Comparison of ENCODE assay signal across 10 cellular contexts in the genomic region with DNA sequence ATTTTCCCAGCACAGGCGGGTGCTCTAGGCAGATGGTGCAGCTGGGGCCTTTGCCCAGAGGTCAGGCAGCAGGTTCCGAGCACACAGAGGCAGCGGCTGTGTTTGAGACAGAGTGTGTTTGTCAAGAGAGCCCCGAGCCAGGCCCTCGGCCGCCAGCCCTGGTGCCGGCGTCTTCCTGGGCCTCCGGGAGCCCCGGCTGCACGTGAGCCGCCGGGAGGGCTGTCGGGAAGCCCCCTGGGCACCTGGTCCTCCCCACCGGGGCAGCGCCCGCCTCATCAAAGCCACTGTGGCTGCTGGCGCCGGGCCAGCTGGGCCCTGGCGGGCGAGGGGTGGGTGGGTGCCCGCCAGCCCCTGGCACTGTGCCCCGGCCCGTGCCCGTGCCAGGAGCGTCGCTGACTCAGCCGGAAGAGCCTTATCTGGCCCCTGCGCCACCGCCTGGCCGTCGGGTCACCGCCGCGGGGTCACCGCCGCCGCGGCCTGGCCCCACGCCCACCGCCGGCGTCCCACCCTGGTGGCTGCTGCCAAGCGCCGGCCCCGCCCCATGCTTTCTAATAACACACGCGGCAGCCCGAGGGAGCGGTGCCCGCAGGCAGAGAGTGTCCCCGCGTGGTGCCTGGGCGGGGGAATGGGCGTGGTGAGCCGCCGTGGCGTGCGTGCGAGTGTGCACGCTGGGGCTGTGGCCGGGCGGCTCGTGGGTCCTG. TPM values are rescaled to one million over a fixed set of nuclear protein-coding genes. Genes with fewer than 3 reads are reported as not detected.
DNase-seq lines count a peak whose midpoint lies in the region; ATAC-seq, FAIRE-seq and TF ChIP-seq lines count a peak whose summit lies in the region.
"Had no signal": no experiment of that assay in that cellular context is flagged by ENCODE, and none has a peak within 500 bp of the region (broad histone marks: within the 10 kb centered on the region; RNA-seq: fewer than 3 reads in every experiment).

No MANE protein-coding gene starts in this region.

- DNase-seq in NCI-H748 (lab: John Stamatoyannopoulos, UW; ENCODE audit: unreplicated experiment), result peak; percentile 68
- DNase-seq in NCI-H748 treated with DMSO at 0.1 percent for 48 hours (lab: John Stamatoyannopoulos, UW), result no peak
- DNase-seq in NCI-H446 (lab: John Stamatoyannopoulos, UW), result peak; percentile 54 to 92
- peak; percentile 56 for DNase-seq in activated T-cell treated with anti-CD3 and anti-CD28 coated beads for 48 hours (ENCODE audit: low read depth)
- no peak for DNase-seq in esophagus squamous epithelium (lab: John Stamatoyannopoulos, UW)
- no peak for DNase-seq in omental fat pad (ENCODE audit: low spot score)
- DNase-seq in urothelium cell line (ENCODE audit: low spot score), result peak; percentile 80
- DNase-seq in NCI-H146 treated with DMSO at 0.1 percent for 48 hours (lab: John Stamatoyannopoulos, UW; ENCODE audit: unreplicated experiment), result no peak
- DNase-seq: DND-41 had no signal

- H3K27me3 ChIP-seq in esophagus squamous epithelium, result no peaks in the 10 kb centered on the region

- intact Hi-C loops in esophagus squamous epithelium (cut with DNase I), result no loop called here

- no peak for TF ChIP-seq POLR2A in esophagus squamous epithelium (IDR thresholded peaks at IDR 0.05)

- H3K9me3 ChIP-seq in esophagus squamous epithelium, result no peaks in the 10 kb centered on the region

- H3K4me3 ChIP-seq in esophagus squamous epithelium, result peak overlapping the region; percentile 24 to 63 (median 42)

- ATAC-seq in omental fat pad (ENCODE audit: low FRiP score), result peak; percentile 63

- H3K27ac ChIP-seq in esophagus squamous epithelium, result peak overlapping the region; percentile 77 to 90 (median 84)

- peaks cover 0 to 15% (median 0%) of the 10 kb centered on the region in 3 donors for H3K36me3 ChIP-seq in esophagus squamous epithelium

- peaks cover 11 to 51% (median 15%) of the 10 kb centered on the region in 3 donors for H3K4me1 ChIP-seq in esophagus squamous epithelium

- WGBS in esophagus squamous epithelium, 2 donors, result 16 to 25% methylated on average over 2 to 16 of the region's 64 CpGs

- TF ChIP-seq CTCF in esophagus squamous epithelium (IDR thresholded peaks at IDR 0.05) (peak in 1 of 6 experiments; percentile 19), omental fat pad (IDR thresholded peaks at IDR 0.05) (no peak)

- no peak for FAIRE-seq in urothelium cell line (lab: Jason Lieb, UNC)

RNA-seq across cellular contexts. Expression of a gene that starts 14.9 kb away (rescaled TPM):
- total RNA-seq in esophagus squamous epithelium (1 to 10 TPM; 3.0 to 6.6 (median 4.7) TPM), omental fat pad (10 to 100 TPM in 2 of 4 donors, 1 to 10 TPM in 2; 3.7 to 15.1 (median 7.7) TPM)

RNA-seq across cellular contexts. Expression of a gene that starts 23.6 kb away (rescaled TPM):
- total RNA-seq in esophagus squamous epithelium (under 1 TPM in 1 of 4 donors, not detected in 3; 0.45 TPM), omental fat pad (under 1 TPM in 1 of 4 donors, not detected in 3; 0.24 TPM)

RNA-seq across cellular contexts. Expression of a gene that starts 27.7 kb away (rescaled TPM):
- total RNA-seq in esophagus squamous epithelium (10 to 100 TPM; 42.9 to 83.7 (median 62.4) TPM), omental fat pad (10 to 100 TPM; 27.1 to 55.2 (median 44.4) TPM)

RNA-seq across cellular contexts. Expression of a gene that starts 43.4 kb away (rescaled TPM):
- total RNA-seq in esophagus squamous epithelium, result 10 to 100 TPM; 28.2 to 70.1 (median 53.0) TPM
- total RNA-seq in omental fat pad, result 10 to 100 TPM; 22.8 to 69.4 (median 37.5) TPM

RNA-seq across cellular contexts. Expression of a gene that starts 47.5 kb away (rescaled TPM):
- total RNA-seq in esophagus squamous epithelium (not detected), omental fat pad (not detected)
- total RNA-seq: glomerular endothelial cell had no signal

Comparison
In these comparisons a context has a peak if more than half of its experiments do, and no peak if none do; other contexts are left out.
1. DNase-seq: peak in NCI-H748 (single experiment), NCI-H446 (2 of 2), activated T-cell treated with anti-CD3 and anti-CD28 coated beads for 48 hours (single experiment) and urothelium cell line (single experiment); none in NCI-H748 treated with DMSO at 0.1 percent for 48 hours (single experiment), esophagus squamous epithelium (single experiment), omental fat pad (single experiment) and NCI-H146 treated with DMSO at 0.1 percent for 48 hours (single experiment).